In the genomic region with DNA sequence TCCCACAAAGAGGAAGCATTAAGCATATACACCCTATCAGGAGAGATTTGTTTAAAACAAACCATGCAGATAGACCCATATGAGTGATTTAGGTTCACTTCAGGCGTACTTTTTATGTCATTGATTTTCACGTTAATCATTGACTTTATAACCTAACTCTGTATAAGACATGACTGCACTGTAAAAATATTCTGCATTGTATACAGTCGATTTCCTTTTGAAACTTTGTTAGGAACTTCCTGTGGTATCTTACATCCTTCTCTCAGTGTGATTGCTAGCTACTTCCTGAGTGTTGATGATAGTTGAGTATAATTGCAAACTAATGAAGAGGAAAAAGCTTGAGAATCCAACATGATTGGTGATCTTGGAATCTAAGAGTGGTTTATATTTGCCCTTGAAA, we compare ENCODE assay signal across 29 cellular contexts.
DNase-seq lines count a peak whose midpoint lies in the region; ATAC-seq and TF ChIP-seq lines count a peak whose summit lies in the region.
"Had no signal": no experiment of that assay in that cellular context is flagged by ENCODE, and none has a peak within 500 bp of the region (broad histone marks: within the 10 kb centered on the region; RNA-seq: fewer than 3 reads in every experiment).

No MANE protein-coding gene starts in this region.

- H3K4me1 ChIP-seq in BLaER1 treated with 17β-estradiol and CSF1 and Interleukin-3, amounts not matched to agents 10 nM and 100 nM: peaks cover 9 to 18% (median 10%) of the 10 kb centered on the region in 10 experiments; a peak in 19 of 20 replicates
- H3K4me1 ChIP-seq in hepatocyte (ENCODE audit: insufficient read depth): no peaks in the 10 kb centered on the region
- H3K4me1 ChIP-seq in neuronal stem cell (ENCODE audit: control insufficient read depth in 2 of 2, insufficient read depth in 1 of 2, low read depth in 1 of 2, low read length in 2 of 2): peaks cover 0 to 6% of the 10 kb centered on the region in 2 donors
- peaks cover 0 to 15% (median 0%) of the 10 kb centered on the region in 9 donors for H3K4me1 ChIP-seq in heart right ventricle
- H3K4me1 ChIP-seq: breast epithelium, spleen had no signal

- H3K9ac ChIP-seq in BLaER1 treated with 17β-estradiol and CSF1 and Interleukin-3, amounts not matched to agents 10 nM and 100 nM: no peak overlapping the region
- no peak overlapping the region for H3K9ac ChIP-seq in neuronal stem cell (ENCODE audit: low read depth, low read length, poor library complexity)

- no peak overlapping the region for H3K23ac ChIP-seq in neuronal stem cell (ENCODE audit: low read depth, low read length, poor library complexity)

- H3K4me3 ChIP-seq in BLaER1 treated with 17β-estradiol and CSF1 and Interleukin-3, amounts not matched to agents 10 nM and 100 nM: no peak overlapping the region
- H3K4me3 ChIP-seq in hepatocyte (no peak overlapping the region), neuronal stem cell (ENCODE audit: low read length in 2 of 2) (no peak overlapping the region), heart right ventricle (no peak overlapping the region)
- H3K4me3 ChIP-seq: breast epithelium, coronary artery, esophagus muscularis mucosa, HAP-1, spleen had no signal

- TF ChIP-seq CTCF in hepatocyte (IDR thresholded peaks at IDR 0.05; ENCODE audit: poor library complexity) (no peak), heart right ventricle (IDR thresholded peaks at IDR 0.05) (no peak)

- peak overlapping the region in 10 of 11 experiments; percentile 10 to 56 (median 44); a peak in 20 of 22 replicates for H3K4me2 ChIP-seq in BLaER1 treated with 17β-estradiol and CSF1 and Interleukin-3, amounts not matched to agents 10 nM and 100 nM
- peak overlapping the region; percentile 23 for H3K4me2 ChIP-seq in hepatocyte
- no peak overlapping the region for H3K4me2 ChIP-seq in neuronal stem cell (ENCODE audit: insufficient read depth, low read length, poor library complexity, severe bottlenecking)

- H3K36me3 ChIP-seq in BLaER1 treated with 17β-estradiol and CSF1 and Interleukin-3, amounts not matched to agents 10 nM and 100 nM: no peaks in the 10 kb centered on the region
- H3K36me3 ChIP-seq in hepatocyte (replicated peaks; ENCODE audit: insufficient read depth, low read depth) (no peaks in the 10 kb centered on the region), neuronal stem cell (replicated peaks in 1 of 2; ENCODE audit: control insufficient read depth in 2 of 2, insufficient read depth in 2 of 2, low read length in 2 of 2) (no peaks in the 10 kb centered on the region), heart right ventricle (no peaks in the 10 kb centered on the region)
- H3K36me3 ChIP-seq: breast epithelium, esophagus muscularis mucosa, HAP-1, spleen had no signal

- H2AFZ ChIP-seq in hepatocyte: no peak overlapping the region
- H2AFZ ChIP-seq in neuronal stem cell (ENCODE audit: low read length): peak overlapping the region; percentile 11

- H3K14ac ChIP-seq in neuronal stem cell (ENCODE audit: low read length): no peak overlapping the region

- H2BK15ac ChIP-seq in neuronal stem cell (ENCODE audit: low read length): no peak overlapping the region

- ATAC-seq in heart right ventricle (no peak), HG03095 (IDR thresholded peaks at IDR 0.05; ENCODE audit: unreplicated experiment) (no peak)
- ATAC-seq: activated CD4-positive, alpha-beta T cell treated with anti-CD3 and anti-CD28 coated beads for 36 hours; effector memory CD8-positive, alpha-beta T cell; Panc1; stimulated activated memory B cell treated with anti-CD40 and anti-IgM and Interleukin-4, amounts not matched to agents 10 μg/mL and 1 μg/mL and 100 μg/mL, for 72 hours had no signal

- H3K79me2 ChIP-seq in hepatocyte: no peaks in the 10 kb centered on the region

- peak overlapping the region in 1 of 11 experiments; percentile 28; a peak in 1 of 22 replicates for H3K27ac ChIP-seq in BLaER1 treated with 17β-estradiol and CSF1 and Interleukin-3, amounts not matched to agents 10 nM and 100 nM
- H3K27ac ChIP-seq in hepatocyte (no peak overlapping the region), neuronal stem cell (replicated peaks; ENCODE audit: low read length) (no peak overlapping the region), heart right ventricle (no peak overlapping the region)
- H3K27ac ChIP-seq: breast epithelium, C4-2B, coronary artery, esophagus muscularis mucosa, spleen had no signal

- H3K27me3 ChIP-seq in BLaER1 treated with 17β-estradiol and CSF1 and Interleukin-3, amounts not matched to agents 10 nM and 100 nM: no peaks in the 10 kb centered on the region
- H3K27me3 ChIP-seq in hepatocyte: no peaks in the 10 kb centered on the region
- H3K27me3 ChIP-seq in neuronal stem cell (ENCODE audit: control insufficient read depth in 3 of 3, insufficient read depth in 3 of 3, low read depth in 1 of 3, low read length in 3 of 3): no peaks in the 10 kb centered on the region
- H3K27me3 ChIP-seq in heart right ventricle: no peaks in the 10 kb centered on the region
- H3K27me3 ChIP-seq: breast epithelium, esophagus muscularis mucosa, spleen had no signal

- intact Hi-C loops in posterior cingulate gyrus (cut with DNase I): no loop called here
- intact Hi-C loops in heart right ventricle (cut with DNase I): no loop called here

- DNase-seq in HuH-7.5 (ENCODE audit: low spot score) (peak; percentile 25), hepatocyte (ENCODE audit: low spot score) (no peak), neuronal stem cell (ENCODE audit: low spot score) (no peak), posterior cingulate gyrus (no peak), NCI-H1694 treated with DMSO at 0.1 percent for 48 hours (lab: John Stamatoyannopoulos, UW) (no peak), heart right ventricle (no peak)
- DNase-seq: activated CD4-positive, alpha-beta T cell treated with anti-CD3 and anti-CD28 coated beads for 36 hours; activated CD8-positive, alpha-beta memory T cell treated with anti-CD3 and anti-CD28 coated beads for 24 hours; activated naive CD4-positive, alpha-beta T cell treated with Interleukin-2 at 50 U/mL for 16 hours; activated T-cell treated with anti-CD3 and anti-CD28 coated beads, Interleukin-2, amount 50 U/mL, for 48 hours; effector memory CD8-positive, alpha-beta T cell; KBM-7; kidney; mammary epithelial cell; NCI-H1417 treated with DMSO at 0.1 percent for 48 hours; NCI-H2171; NCI-H524 treated with DMSO at 0.1 percent for 48 hours; nucleus accumbens; spleen; stimulated activated CD4-positive, alpha-beta T cell treated with anti-CD3 and anti-CD28 coated beads, Interleukin-4, amount 100 ng/mL, for 1 hour had no signal

- H4K20me1 ChIP-seq in BLaER1 treated with 17β-estradiol and CSF1 and Interleukin-3, amounts not matched to agents 10 nM and 100 nM: no peaks in the 10 kb centered on the region
- H4K20me1 ChIP-seq in hepatocyte (ENCODE audit: insufficient read depth, poor library complexity, severe bottlenecking): no peaks in the 10 kb centered on the region

- H3K79me1 ChIP-seq in neuronal stem cell (ENCODE audit: low read depth, low read length): no peaks in the 10 kb centered on the region

- H2BK120ac ChIP-seq in neuronal stem cell (ENCODE audit: low read depth, low read length): no peak overlapping the region

- 64% methylated on average over 3 of the region's 3 CpGs for WGBS in hepatocyte (ENCODE audit: low lambda C conversion rate, missing lambda C conversion rate)
- WGBS in neuronal stem cell (ENCODE audit: extremely low coverage in 2 of 2, insufficient read length in 2 of 2, insufficient replicate concordance in 1 of 2), 2 donors: no CpG with 5 or more reads among the region's 3 CpGs
- WGBS in heart right ventricle, 2 donors: 40 to 55% methylated on average over 3 of the region's 3 CpGs

- H2BK12ac ChIP-seq in neuronal stem cell (ENCODE audit: low read length): no peak overlapping the region

- no peak overlapping the region for H2AK5ac ChIP-seq in neuronal stem cell (ENCODE audit: low read depth, low read length)

- H3K4ac ChIP-seq in neuronal stem cell (ENCODE audit: low read length): no peak overlapping the region

- no peak overlapping the region for H4K91ac ChIP-seq in neuronal stem cell (ENCODE audit: low read depth, low read length, poor library complexity)

- no peak overlapping the region for H2BK5ac ChIP-seq in neuronal stem cell (ENCODE audit: low read length)

- peaks cover 0 to 7% (median 0%) of the 10 kb centered on the region in 11 experiments; a peak in 5 of 22 replicates for H3K9me3 ChIP-seq in BLaER1 treated with 17β-estradiol and CSF1 and Interleukin-3, amounts not matched to agents 10 nM and 100 nM (replicated peaks in 1 of 11)
- H3K9me3 ChIP-seq in hepatocyte (ENCODE audit: low read depth) (no peaks in the 10 kb centered on the region), neuronal stem cell (replicated peaks in 1 of 2; ENCODE audit: control insufficient read depth in 2 of 2, insufficient read depth in 1 of 2, low read depth in 1 of 2, low read length in 2 of 2) (no peaks in the 10 kb centered on the region), heart right ventricle (no peaks in the 10 kb centered on the region)
- H3K9me3 ChIP-seq: breast epithelium, esophagus muscularis mucosa, HAP-1, spleen had no signal

- H4K8ac ChIP-seq in neuronal stem cell (ENCODE audit: low read depth, low read length): no peak overlapping the region

- H3K9me2 ChIP-seq in hepatocyte (replicated peaks; ENCODE audit: insufficient read depth): no peaks in the 10 kb centered on the region

- no peak overlapping the region for H3K18ac ChIP-seq in neuronal stem cell (ENCODE audit: low read length)
